ENCODE assay signal across 1 cellular context in genomic region chr1:3587133-3587733, GRCh38.
A peak's percentile ranks its signal among the peaks of the same experiment; 100 is the strongest.
TF ChIP-seq lines count a peak whose summit lies in the region.

No MANE protein-coding gene starts in this region.

TF ChIP-seq in HepG2, 621 proteins besides CTCF, POLR2A, EP300 and RAD21:
- TF ChIP-seq MAF1 (CRISPR knock-in tag; IDR thresholded peaks at IDR 0.05; ENCODE audit: borderline replicate concordance) (no peak), ZSCAN20 (CRISPR knock-in tag; IDR thresholded peaks at IDR 0.05; ENCODE audit: borderline replicate concordance) (no peak), SOX6 (IDR thresholded peaks at IDR 0.05) (no peak), SOX6 (CRISPR knock-in tag; IDR thresholded peaks at IDR 0.05) (peak; percentile 54; the same call in 1 of the 2 replicates), SOX5 (CRISPR knock-in tag; IDR thresholded peaks at IDR 0.05; ENCODE audit: borderline replicate concordance) (peak; percentile 56; the same call in 1 of the 2 replicates), ZNF746 (CRISPR knock-in tag; IDR thresholded peaks at IDR 0.05) (no peak), IRX3 (CRISPR knock-in tag; IDR thresholded peaks at IDR 0.05; ENCODE audit: borderline replicate concordance, low read depth) (no peak), GATAD2A (CRISPR knock-in tag; IDR thresholded peaks at IDR 0.05) (peak; percentile 25; the same call in 1 of the 2 replicates), ETV5 (CRISPR knock-in tag; IDR thresholded peaks at IDR 0.05; ENCODE audit: borderline replicate concordance) (peak; percentile 53; the same call in 1 of the 2 replicates), BATF2 (CRISPR knock-in tag; IDR thresholded peaks at IDR 0.05) (no peak), NR2F6 (IDR thresholded peaks at IDR 0.05) (no peak), NR2F6 (CRISPR knock-in tag; IDR thresholded peaks at IDR 0.05) (peak; percentile 23; the same call in 1 of the 2 replicates), FOXA3 (CRISPR knock-in tag; IDR thresholded peaks at IDR 0.05) (peak; percentile 30), ZNF337 (CRISPR knock-in tag; IDR thresholded peaks at IDR 0.05; ENCODE audit: borderline replicate concordance, low read depth) (no peak), MXD3 (CRISPR knock-in tag; IDR thresholded peaks at IDR 0.05) (no peak), PAXIP1 (CRISPR knock-in tag; conservative IDR thresholded peaks at IDR 0.05) (peak; percentile 20; the same call in 1 of the 2 replicates), MAX (IDR thresholded peaks at IDR 0.05) (0 out of 2 replicates have a peak, but pooled peaks have one; percentile 8), FOXP4 (CRISPR knock-in tag; IDR thresholded peaks at IDR 0.05) (0 out of 2 replicates have a peak, but pooled peaks have one; percentile 37), RXRB (CRISPR knock-in tag; IDR thresholded peaks at IDR 0.05; ENCODE audit: borderline replicate concordance) (0 out of 2 replicates have a peak, but pooled peaks have one; percentile 17), ELF1 (CRISPR knock-in tag; IDR thresholded peaks at IDR 0.05) (0 out of 2 replicates have a peak, but pooled peaks have one; percentile 32), HOMEZ (CRISPR knock-in tag; IDR thresholded peaks at IDR 0.05; ENCODE audit: low read depth) (no peak), MLXIP (CRISPR knock-in tag; IDR thresholded peaks at IDR 0.05; ENCODE audit: borderline replicate concordance) (no peak), HOXA3 (CRISPR knock-in tag; IDR thresholded peaks at IDR 0.05) (0 out of 2 replicates have a peak, but pooled peaks have one; percentile 26), PTBP1 (IDR thresholded peaks at IDR 0.05; ENCODE audit: low read depth, low read length, poor library complexity, severe bottlenecking) (no peak), ZBTB20 (CRISPR knock-in tag; IDR thresholded peaks at IDR 0.05; ENCODE audit: borderline replicate concordance, low read depth) (peak; percentile 99; the same call in 1 of the 2 replicates), SOX13 (IDR thresholded peaks at IDR 0.05) (no peak), SOX13 (CRISPR knock-in tag; conservative IDR thresholded peaks at IDR 0.05 in 1 of 2, IDR thresholded peaks at IDR 0.05 in 1 of 2) (peak in 1 of 2 experiments; percentile 69; a peak in 2 of 4 replicates), RXRA (CRISPR knock-in tag; IDR thresholded peaks at IDR 0.05) (no peak), FOXP1 (IDR thresholded peaks at IDR 0.05) (no peak), FOXP1 (CRISPR knock-in tag; IDR thresholded peaks at IDR 0.05) (peak; percentile 26; the same call in 1 of the 2 replicates), GABPB1 (CRISPR knock-in tag; IDR thresholded peaks at IDR 0.05) (peak; percentile 41; the same call in 1 of the 2 replicates), ZKSCAN1 (IDR thresholded peaks at IDR 0.05; ENCODE audit: low read length) (no peak), SATB2 (CRISPR knock-in tag; IDR thresholded peaks at IDR 0.05) (no peak), HNRNPL (IDR thresholded peaks at IDR 0.05; ENCODE audit: low read depth, low read length) (no peak)
